8 cellular contexts compared by ENCODE assay signal in genomic region chr1:234612352-234613127, GRCh38. TPM values are rescaled to one million over a fixed set of nuclear protein-coding genes. Genes with fewer than 3 reads are reported as not detected.
DNase-seq lines count a peak whose midpoint lies in the region; ATAC-seq and TF ChIP-seq lines count a peak whose summit lies in the region.

No MANE protein-coding gene starts in this region.

- peak overlapping the region; percentile 3 for H3K4me2 ChIP-seq in neural progenitor cell

- H3K4me1 ChIP-seq in neural progenitor cell (peaks cover 24% of the 10 kb centered on the region), thoracic aorta (ENCODE audit: control insufficient read depth in 1 of 2, low read depth in 2 of 2) (peaks cover 32 to 58% of the 10 kb centered on the region in 2 donors)

- peaks cover 18% of the 10 kb centered on the region for H3K79me2 ChIP-seq in neural progenitor cell (ENCODE audit: low read depth)

- H3K9me3 ChIP-seq in neural progenitor cell (ENCODE audit: low read depth) (no peaks in the 10 kb centered on the region), thoracic aorta (no peaks in the 10 kb centered on the region)

- ATAC-seq in GM21717 (IDR thresholded peaks at IDR 0.05; ENCODE audit: unreplicated experiment) (peak; percentile 25), thoracic aorta (ENCODE audit: insufficient number of reproducible peaks, low FRiP score, low read depth) (peak; percentile 25)
- ATAC-seq in activated T-helper 17 cell treated with anti-CD3 and anti-CD28 coated beads, Interleukin-2, amount 50 U/mL, for 72 hours (replicated peaks) = peak; percentile 48

- no peaks in the 10 kb centered on the region for H3K27me3 Mint-ChIP-seq in activated T-helper 17 cell treated with anti-CD3 and anti-CD28 coated beads, Interleukin-2, amount 50 U/mL, for 72 hours
- peaks cover 12% of the 10 kb centered on the region for H3K27me3 Mint-ChIP-seq in neural progenitor cell (ENCODE audit: insufficient read depth, low read depth)

- no peaks in the 10 kb centered on the region for H3K9me3 Mint-ChIP-seq in activated T-helper 17 cell treated with anti-CD3 and anti-CD28 coated beads, Interleukin-2, amount 50 U/mL, for 72 hours
- peaks cover 3% of the 10 kb centered on the region for H3K9me3 Mint-ChIP-seq in neural progenitor cell

- H3F3A ChIP-seq in neural progenitor cell (ENCODE audit: low read depth) = peaks cover 36% of the 10 kb centered on the region

- no peak overlapping the region for H3K4me3 ChIP-seq in neural progenitor cell
- peak overlapping the region; percentile 77 for H3K4me3 ChIP-seq in thoracic aorta

- H3K4me1 Mint-ChIP-seq in activated T-helper 17 cell treated with anti-CD3 and anti-CD28 coated beads, Interleukin-2, amount 50 U/mL, for 72 hours = peaks cover 19% of the 10 kb centered on the region
- peaks cover 52% of the 10 kb centered on the region for H3K4me1 Mint-ChIP-seq in neural progenitor cell

- peak overlapping the region; percentile 99 for H3K4me3 Mint-ChIP-seq in activated T-helper 17 cell treated with anti-CD3 and anti-CD28 coated beads, Interleukin-2, amount 50 U/mL, for 72 hours
- H3K4me3 Mint-ChIP-seq in neural progenitor cell = peak overlapping the region; percentile 85

- no peak overlapping the region for H3K9ac ChIP-seq in neural progenitor cell

- H2AFZ ChIP-seq in neural progenitor cell (replicated peaks) = no peak overlapping the region

- DNase-seq in DMS53 (lab: John Stamatoyannopoulos, UW) (peak; percentile 99), LHCN-M2 (ENCODE audit: low read depth) (peak; percentile 99), RKO (ENCODE audit: low spot score) (peak; percentile 100), fibroblast of peridontal ligament (ENCODE audit: extremely low read depth) (peak; percentile 99), neural progenitor cell (ENCODE audit: low spot score) (peak; percentile 45), thoracic aorta (ENCODE audit: low spot score) (peak; percentile 87)

- no peaks in the 10 kb centered on the region for H3K27me3 ChIP-seq in neural progenitor cell
- no peaks in the 10 kb centered on the region for H3K27me3 ChIP-seq in thoracic aorta (replicated peaks; ENCODE audit: insufficient read depth)

- peaks cover 13% of the 10 kb centered on the region for H4K20me1 ChIP-seq in neural progenitor cell (ENCODE audit: low read depth)

- H3K36me3 Mint-ChIP-seq in activated T-helper 17 cell treated with anti-CD3 and anti-CD28 coated beads, Interleukin-2, amount 50 U/mL, for 72 hours (ENCODE audit: low read depth) = peaks cover 27% of the 10 kb centered on the region
- peaks cover 11% of the 10 kb centered on the region for H3K36me3 Mint-ChIP-seq in neural progenitor cell

- no peak overlapping the region for H3K27ac ChIP-seq in neural progenitor cell
- H3K27ac ChIP-seq in thoracic aorta = peak overlapping the region; percentile 98 to 100

- TF ChIP-seq CTCF in neural progenitor cell (IDR thresholded peaks at IDR 0.05) (no peak), thoracic aorta (IDR thresholded peaks at IDR 0.05) (no peak)

- H3K27ac Mint-ChIP-seq in activated T-helper 17 cell treated with anti-CD3 and anti-CD28 coated beads, Interleukin-2, amount 50 U/mL, for 72 hours = peak overlapping the region; percentile 100
- H3K27ac Mint-ChIP-seq in neural progenitor cell = peak overlapping the region; percentile 98

- H3K36me3 ChIP-seq in neural progenitor cell (no peaks in the 10 kb centered on the region), thoracic aorta (peaks cover 1% of the 10 kb centered on the region)

RNA-seq across cellular contexts. Expression of gene IRF2BP2, which starts 2.6 kb away (rescaled TPM):
- 42.2 and 46.9 TPM in 2 replicates for total RNA-seq in LHCN-M2 (2014; rRNA removed)
- polyA plus RNA-seq in LHCN-M2 (2012) = 38.4 TPM
- 100 to 1,000 TPM in 1 of 2 donors, 10 to 100 TPM in 1; 84.5 to 134 TPM for total RNA-seq in activated T-helper 17 cell treated with anti-CD3 and anti-CD28 coated beads, Interleukin-2, amount 50 U/mL, for 72 hours
- total RNA-seq in neural progenitor cell (ENCODE audit: low replicate concordance) = 21.2 and 22.9 TPM in 2 replicates
- total RNA-seq in thoracic aorta = 100 to 1,000 TPM; 114 to 175 TPM

Comparison
In these comparisons a context has a peak if more than half of its experiments do, and no peak if none do; other contexts are left out.
1. DNase-seq: peak in every context shown above with its lines; median percentile 100 in RKO; 99 in DMS53; 99 in LHCN-M2; 99 in fibroblast of peridontal ligament; 87 in thoracic aorta; 45 in neural progenitor cell.